8 cellular contexts compared by ENCODE assay signal in the genomic region with DNA sequence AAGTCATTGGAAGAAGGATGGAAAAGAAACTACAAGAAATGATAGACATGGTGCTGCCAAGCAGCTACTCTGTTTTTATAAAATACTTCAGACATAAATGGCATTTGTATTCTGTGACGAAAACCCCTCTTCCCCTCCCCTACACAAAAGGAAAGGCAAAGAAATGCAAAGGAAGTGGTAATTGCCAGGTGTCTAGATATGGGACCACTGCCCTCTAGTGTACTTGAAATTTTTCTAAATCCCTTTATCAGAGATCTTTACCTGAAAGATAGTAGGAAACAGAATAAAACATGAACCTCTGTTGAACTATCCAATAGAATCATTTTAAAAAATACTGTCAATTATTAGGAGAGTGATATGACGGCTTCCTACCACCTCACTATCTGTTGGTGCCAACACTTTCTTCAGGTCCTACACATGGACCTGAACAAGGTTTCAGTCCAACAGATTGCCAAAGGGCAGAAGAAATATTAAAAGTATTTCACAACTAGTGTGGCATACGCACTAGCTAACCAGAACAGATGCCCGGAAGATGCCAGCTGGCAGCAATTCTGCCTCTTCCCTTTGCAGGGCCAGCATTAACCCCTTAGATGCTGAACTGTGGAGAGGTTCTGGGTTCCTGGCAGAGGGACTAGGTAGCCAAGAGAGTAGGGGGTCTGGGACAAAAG.
DNase-seq lines count a peak whose midpoint lies in the region; ATAC-seq and TF ChIP-seq lines count a peak whose summit lies in the region.

No MANE protein-coding gene starts in this region.

- no peaks in the 10 kb centered on the region for H3K79me2 ChIP-seq in OCI-LY1 (ENCODE audit: insufficient read depth, low read length)

- no peaks in the 10 kb centered on the region for H3K9me3 Mint-ChIP-seq in CD14-positive monocyte

- no peaks in the 10 kb centered on the region for H3K9me2 ChIP-seq in OCI-LY1 (ENCODE audit: low read depth, low read length)

- H3K27me3 Mint-ChIP-seq in CD14-positive monocyte (ENCODE audit: low read depth in 3 of 3): peaks cover 0 to 10% (median 5%) of the 10 kb centered on the region in 3 donors

- peaks cover 19% of the 10 kb centered on the region for H3K4me1 Mint-ChIP-seq in CD14-positive monocyte

- H3K9me3 ChIP-seq in OCI-LY1 (ENCODE audit: low read length): no peaks in the 10 kb centered on the region

- H2AFZ ChIP-seq in OCI-LY1 (ENCODE audit: low read length): no peak overlapping the region

- DNase-seq in AG08396 (ENCODE audit: low spot score): peak; percentile 12
- peak; percentile 33 to 66 for DNase-seq in dermis microvascular lymphatic vessel endothelial cell (ENCODE audit: low read depth in 2 of 2)
- DNase-seq in mucosa of gallbladder (ENCODE audit: low spot score): peak; percentile 47
- no peak for DNase-seq in CD14-positive monocyte (ENCODE audit: low spot score)
- DNase-seq in DMS153 treated with DMSO at 0.1 percent for 48 hours (lab: John Stamatoyannopoulos, UW; ENCODE audit: unreplicated experiment): no peak

- no peaks in the 10 kb centered on the region for H3F3A ChIP-seq in OCI-LY1 (ENCODE audit: insufficient read depth, low read length)

- peak overlapping the region in 2 of 7 donors; percentile 9 to 73 for H3K27ac Mint-ChIP-seq in CD14-positive monocyte

- ATAC-seq in GM18498 (IDR thresholded peaks at IDR 0.05; ENCODE audit: unreplicated experiment) (peak; percentile 80), HG03060 (IDR thresholded peaks at IDR 0.05; ENCODE audit: low read depth, unreplicated experiment) (peak; percentile 64)

- H3K4me2 ChIP-seq in OCI-LY1 (ENCODE audit: low read length): no peak overlapping the region

- H3K4me1 ChIP-seq in OCI-LY1 (ENCODE audit: insufficient read depth, low read length, severe bottlenecking): no peaks in the 10 kb centered on the region

- H4K20me1 ChIP-seq in OCI-LY1 (ENCODE audit: insufficient read depth, low read length): no peaks in the 10 kb centered on the region

- H3K4me3 Mint-ChIP-seq in CD14-positive monocyte: peak overlapping the region in 1 of 2 donors; percentile 76

- no peak overlapping the region for H3K9ac ChIP-seq in OCI-LY1 (ENCODE audit: low read length)

- no peaks in the 10 kb centered on the region for H3K36me3 Mint-ChIP-seq in CD14-positive monocyte

- no peak overlapping the region for H3K27ac ChIP-seq in OCI-LY1 (ENCODE audit: low read depth, low read length, poor library complexity, severe bottlenecking)

- no peaks in the 10 kb centered on the region for H3K36me3 ChIP-seq in OCI-LY1 (ENCODE audit: insufficient read depth, low read length)

- intact Hi-C loops in CD14-positive monocyte (cut with micrococcal nuclease): no loop called here

- H3K27me3 ChIP-seq in OCI-LY1 (ENCODE audit: insufficient read depth, low read length): peaks cover 7% of the 10 kb centered on the region; the same call in 1 of the 2 replicates

- H3K4me3 ChIP-seq in OCI-LY1 (ENCODE audit: low read depth, low read length, poor library complexity, severe bottlenecking): no peak overlapping the region

- TF ChIP-seq CTCF in OCI-LY1 (IDR thresholded peaks at IDR 0.05; ENCODE audit: low read length): peak; percentile 57
- TF ChIP-seq CTCF in CD14-positive monocyte (IDR thresholded peaks at IDR 0.05): no peak

Comparison
In these comparisons a context has a peak if more than half of its experiments do, and no peak if none do; other contexts are left out.
1. DNase-seq: peak in AG08396 (single experiment), dermis microvascular lymphatic vessel endothelial cell (2 of 2) and mucosa of gallbladder (single experiment); none in CD14-positive monocyte (single experiment) and DMS153 treated with DMSO at 0.1 percent for 48 hours (single experiment).